Comparison of ENCODE assay signal across 1 cellular context in genomic region chr2:37666772-37667171, GRCh38.
TF ChIP-seq lines count a peak whose summit lies in the region.

No MANE protein-coding gene starts in this region.

TF ChIP-seq in IMR-90, 13 proteins besides CTCF, POLR2A, EP300 and RAD21 (continued from another document):
- TF ChIP-seq USF2 (IDR thresholded peaks at IDR 0.05; ENCODE audit: low read depth, low read length) (no peak), NFE2L2 (IDR thresholded peaks at IDR 0.05; ENCODE audit: low read depth, low read length) (no peak), FOS (IDR thresholded peaks at IDR 0.05; ENCODE audit: low read depth, low read length) (no peak), MAFK (IDR thresholded peaks at IDR 0.05; ENCODE audit: low read depth, low read length) (no peak), RFX5 (IDR thresholded peaks at IDR 0.05; ENCODE audit: low read depth, low read length) (no peak), MAZ (IDR thresholded peaks at IDR 0.05; ENCODE audit: borderline replicate concordance, low read depth, low read length) (no peak), CEBPB (IDR thresholded peaks at IDR 0.05; ENCODE audit: low read depth, low read length) (no peak), BHLHE40 (IDR thresholded peaks at IDR 0.05; ENCODE audit: low read depth, low read length) (no peak), SMC3 (IDR thresholded peaks at IDR 0.05; ENCODE audit: low read depth, low read length) (no peak), MXI1 (IDR thresholded peaks at IDR 0.05; ENCODE audit: borderline replicate concordance, low read depth, low read length) (no peak), RCOR1 (IDR thresholded peaks at IDR 0.05; ENCODE audit: insufficient replicate concordance, low read length) (no peak), ELK1 (IDR thresholded peaks at IDR 0.05; ENCODE audit: borderline replicate concordance, low read depth, low read length) (no peak)
TF ChIP-seq in IMR-90: peak in this region for 0.
